Comparison of ENCODE assay signal across 22 cellular contexts in genomic region chr9:20573023-20573422, GRCh38. TPM values are rescaled to one million over a fixed set of nuclear protein-coding genes. Genes with fewer than 3 reads are reported as not detected.
DNase-seq lines count a peak whose midpoint lies in the region; ATAC-seq, FAIRE-seq and TF ChIP-seq lines count a peak whose summit lies in the region.
"Had no signal": no experiment of that assay in that cellular context is flagged by ENCODE, and none has a peak within 500 bp of the region (broad histone marks: within the 10 kb centered on the region; RNA-seq: fewer than 3 reads in every experiment).

No MANE protein-coding gene starts in this region.

- no peak for TF ChIP-seq POLR2A in GM12891 (IDR thresholded peaks at IDR 0.05; ENCODE audit: low read depth, low read length)

- ATAC-seq in GM19395 (IDR thresholded peaks at IDR 0.05; ENCODE audit: unreplicated experiment) (peak; percentile 48), HG03432 (IDR thresholded peaks at IDR 0.05; ENCODE audit: unreplicated experiment) (peak; percentile 46), GM21390 (IDR thresholded peaks at IDR 0.05; ENCODE audit: unreplicated experiment) (no peak)
- ATAC-seq: CD8-positive, alpha-beta T cell; PC-3 had no signal

- H3K27ac ChIP-seq in small intestine (ENCODE audit: low read depth in 1 of 2, low read length in 1 of 2): no peak overlapping the region
- H3K27ac ChIP-seq: BLaER1 treated with 17β-estradiol and CSF1 and Interleukin-3, amounts not matched to agents 10 nM and 100 nM had no signal

- no peaks in the 10 kb centered on the region for H3K36me3 ChIP-seq in small intestine (ENCODE audit: control insufficient read depth in 2 of 2, insufficient read depth in 2 of 2, low read length in 2 of 2)
- H3K36me3 ChIP-seq: BLaER1 treated with 17β-estradiol and CSF1 and Interleukin-3, amounts not matched to agents 10 nM and 100 nM; HAP-1 had no signal

- H3K4me3 ChIP-seq in small intestine (ENCODE audit: low read depth in 1 of 2, low read length in 2 of 2): no peak overlapping the region
- H3K4me3 ChIP-seq: BLaER1 treated with 17β-estradiol and CSF1 and Interleukin-3, amounts not matched to agents 10 nM and 100 nM; HAP-1 had no signal

- H3K27me3 ChIP-seq in small intestine (ENCODE audit: control insufficient read depth in 2 of 2, insufficient read depth in 2 of 2, low read length in 2 of 2): no peaks in the 10 kb centered on the region
- H3K27me3 ChIP-seq: BLaER1 treated with 17β-estradiol and CSF1 and Interleukin-3, amounts not matched to agents 10 nM and 100 nM had no signal

- CTCF ChIA-PET in GM10248 (lab: Yijun Ruan, JAX): interaction anchor here (1.0 kb wide), 1 partner anchor 37 kb away, joined by 3 read pairs; no protein-coding TSS in a partner anchor

- no peak for TF ChIP-seq CTCF in GM10248 (IDR thresholded peaks at IDR 0.05; ENCODE audit: control extremely low read depth, extremely low read depth, low read depth, missing control alignments)

- peaks cover 0 to 7% of the 10 kb centered on the region in 2 donors for H3K4me1 ChIP-seq in small intestine (ENCODE audit: control insufficient read depth in 2 of 2, insufficient read depth in 1 of 2, low read depth in 1 of 2, low read length in 1 of 2)
- H3K4me1 ChIP-seq: BLaER1 treated with 17β-estradiol and CSF1 and Interleukin-3, amounts not matched to agents 10 nM and 100 nM had no signal

- POLR2A ChIA-PET in GM10248 (lab: Yijun Ruan, JAX): no interaction called here

- H3K9me3 ChIP-seq in small intestine (ENCODE audit: control insufficient read depth, low read depth): no peaks in the 10 kb centered on the region
- H3K9me3 ChIP-seq: HAP-1 had no signal

- peak; percentile 33 for FAIRE-seq in GM12891 (lab: Jason Lieb, UNC)
- peak; percentile 30 for FAIRE-seq in small intestine (lab: Jason Lieb, UNC)

- 79 to 94% (median 79%) methylated on average over 4 of the region's 4 CpGs for WGBS in small intestine, 3 donors

- DNase-seq in GM12891 (ENCODE audit: insufficient read length, low spot score) (no peak), small intestine (no peak), NCI-H1092 treated with DMSO at 0.1 percent for 48 hours (lab: John Stamatoyannopoulos, UW) (no peak), GM10248 (ENCODE audit: extremely low spot score) (no peak)
- DNase-seq: Calu3; CD8-positive, alpha-beta T cell; DMS53; KG1; NCI-H187; NCI-H2107; NCI-H2227 treated with DMSO at 0.1 percent for 48 hours; NCI-H510A treated with DMSO at 0.1 percent for 48 hours; NCI-H82; PC-3; RPMI8226; SHP77 treated with DMSO at 0.1 percent for 48 hours; SK-N-SH had no signal

TF ChIP-seq in GM12891, 5 proteins besides CTCF, POLR2A, EP300 and RAD21:
- no peak for TF ChIP-seq PAX5 (IDR thresholded peaks at IDR 0.05; ENCODE audit: insufficient read depth, low read length, severe bottlenecking)
- TF ChIP-seq TAF1 (IDR thresholded peaks at IDR 0.05; ENCODE audit: low read depth, low read length): no peak
- TF ChIP-seq POLR2AphosphoS5 (IDR thresholded peaks at IDR 0.05; ENCODE audit: low read depth, low read length): no peak
- TF ChIP-seq SPI1 (IDR thresholded peaks at IDR 0.05; ENCODE audit: low read depth, low read length): no peak
- no peak for TF ChIP-seq POU2F2 (IDR thresholded peaks at IDR 0.05; ENCODE audit: low read depth, low read length)

RNA-seq across cellular contexts. Expression of gene MLLT3, which starts 49.3 kb away (rescaled TPM):
- polyA plus RNA-seq in GM12891 (2012; ENCODE audit: low read depth, missing spikeins): 34.2 TPM
- polyA plus RNA-seq in small intestine: 10 to 100 TPM in 2 of 3 donors, 1 to 10 TPM in 1; 8.9 to 14.9 (median 13.2) TPM
